Comparison of ENCODE assay signal across 1 cellular context in the genomic region with DNA sequence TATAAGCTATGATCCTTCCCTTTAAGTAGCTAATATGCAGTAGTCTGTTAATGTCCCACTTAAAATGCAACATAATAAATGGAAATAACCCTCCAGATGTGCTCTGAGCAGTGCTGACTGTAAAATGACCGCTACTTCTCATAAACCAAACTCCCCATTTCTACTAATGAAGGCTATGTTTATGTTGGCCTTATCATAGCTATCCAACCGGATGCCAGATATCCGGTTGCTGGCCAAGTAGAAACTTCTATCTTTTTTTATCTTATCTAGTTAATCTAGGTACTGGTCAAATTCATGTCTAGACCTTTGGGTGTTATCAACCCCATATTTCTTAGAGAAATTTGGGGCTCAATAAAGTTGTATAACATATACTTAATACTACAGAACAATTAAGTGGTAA.
TF ChIP-seq lines count a peak whose summit lies in the region.

No MANE protein-coding gene starts in this region.

TF ChIP-seq in IMR-90, 13 proteins besides CTCF, POLR2A, EP300 and RAD21 (continued from another document):
- TF ChIP-seq NFE2L2 (IDR thresholded peaks at IDR 0.05; ENCODE audit: low read depth, low read length) (no peak), BHLHE40 (IDR thresholded peaks at IDR 0.05; ENCODE audit: low read depth, low read length) (no peak), MAFK (IDR thresholded peaks at IDR 0.05; ENCODE audit: low read depth, low read length) (no peak), CEBPB (IDR thresholded peaks at IDR 0.05; ENCODE audit: low read depth, low read length) (no peak), SMC3 (IDR thresholded peaks at IDR 0.05; ENCODE audit: low read depth, low read length) (no peak), MXI1 (IDR thresholded peaks at IDR 0.05; ENCODE audit: borderline replicate concordance, low read depth, low read length) (no peak)
